Comparison of ENCODE assay signal across 1 cellular context in the genomic region with DNA sequence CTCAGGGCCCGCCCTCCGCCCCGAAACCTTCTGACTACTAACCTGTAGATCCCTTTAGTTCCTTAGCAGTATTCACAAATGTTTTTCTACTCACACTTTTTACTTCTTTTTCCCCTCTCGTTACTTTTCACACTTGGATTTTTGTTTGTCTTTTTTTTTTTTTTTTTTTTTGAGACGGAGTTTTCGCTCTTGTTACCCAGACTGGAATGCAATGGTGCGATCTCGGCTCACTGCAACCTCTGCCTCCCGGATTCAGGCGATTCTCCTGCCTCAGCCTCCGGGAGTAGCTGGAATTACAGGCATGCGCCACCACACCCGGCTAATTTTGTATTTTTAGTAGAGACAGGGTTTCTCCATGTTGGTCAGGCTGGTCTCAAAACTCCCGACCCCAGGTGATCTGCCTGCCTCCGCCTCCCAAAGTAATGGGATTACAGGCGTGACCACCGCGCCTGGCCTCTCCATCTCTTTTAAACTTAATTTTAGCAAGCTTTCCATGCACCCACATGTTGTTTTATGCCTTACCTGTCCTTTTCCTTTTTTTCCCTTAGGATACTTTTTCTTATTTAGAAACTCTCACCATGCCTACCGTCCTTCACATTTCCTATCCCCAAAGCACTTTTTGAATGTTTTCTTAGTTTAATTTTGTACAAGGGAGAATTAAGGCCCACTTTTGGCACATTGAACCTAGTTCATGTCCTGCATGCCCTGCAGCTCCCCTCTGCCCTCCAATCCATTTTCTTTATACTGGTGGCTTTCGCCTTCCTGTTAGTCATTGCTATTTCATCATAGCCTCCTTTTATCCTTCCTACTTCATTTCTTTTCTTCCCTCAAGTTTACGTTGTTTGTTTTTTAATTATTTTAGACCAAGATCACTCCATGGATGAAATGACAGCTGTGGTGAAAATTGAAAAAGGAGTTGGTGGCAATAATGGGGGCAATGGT.
A peak's percentile ranks its signal among the peaks of the same experiment; 100 is the strongest.
TF ChIP-seq lines count a peak whose summit lies in the region.

No MANE protein-coding gene starts in this region.

TF ChIP-seq in K562, 482 proteins besides CTCF, POLR2A, EP300 and RAD21 (continues in another document):
- TF ChIP-seq, protein P1, sequence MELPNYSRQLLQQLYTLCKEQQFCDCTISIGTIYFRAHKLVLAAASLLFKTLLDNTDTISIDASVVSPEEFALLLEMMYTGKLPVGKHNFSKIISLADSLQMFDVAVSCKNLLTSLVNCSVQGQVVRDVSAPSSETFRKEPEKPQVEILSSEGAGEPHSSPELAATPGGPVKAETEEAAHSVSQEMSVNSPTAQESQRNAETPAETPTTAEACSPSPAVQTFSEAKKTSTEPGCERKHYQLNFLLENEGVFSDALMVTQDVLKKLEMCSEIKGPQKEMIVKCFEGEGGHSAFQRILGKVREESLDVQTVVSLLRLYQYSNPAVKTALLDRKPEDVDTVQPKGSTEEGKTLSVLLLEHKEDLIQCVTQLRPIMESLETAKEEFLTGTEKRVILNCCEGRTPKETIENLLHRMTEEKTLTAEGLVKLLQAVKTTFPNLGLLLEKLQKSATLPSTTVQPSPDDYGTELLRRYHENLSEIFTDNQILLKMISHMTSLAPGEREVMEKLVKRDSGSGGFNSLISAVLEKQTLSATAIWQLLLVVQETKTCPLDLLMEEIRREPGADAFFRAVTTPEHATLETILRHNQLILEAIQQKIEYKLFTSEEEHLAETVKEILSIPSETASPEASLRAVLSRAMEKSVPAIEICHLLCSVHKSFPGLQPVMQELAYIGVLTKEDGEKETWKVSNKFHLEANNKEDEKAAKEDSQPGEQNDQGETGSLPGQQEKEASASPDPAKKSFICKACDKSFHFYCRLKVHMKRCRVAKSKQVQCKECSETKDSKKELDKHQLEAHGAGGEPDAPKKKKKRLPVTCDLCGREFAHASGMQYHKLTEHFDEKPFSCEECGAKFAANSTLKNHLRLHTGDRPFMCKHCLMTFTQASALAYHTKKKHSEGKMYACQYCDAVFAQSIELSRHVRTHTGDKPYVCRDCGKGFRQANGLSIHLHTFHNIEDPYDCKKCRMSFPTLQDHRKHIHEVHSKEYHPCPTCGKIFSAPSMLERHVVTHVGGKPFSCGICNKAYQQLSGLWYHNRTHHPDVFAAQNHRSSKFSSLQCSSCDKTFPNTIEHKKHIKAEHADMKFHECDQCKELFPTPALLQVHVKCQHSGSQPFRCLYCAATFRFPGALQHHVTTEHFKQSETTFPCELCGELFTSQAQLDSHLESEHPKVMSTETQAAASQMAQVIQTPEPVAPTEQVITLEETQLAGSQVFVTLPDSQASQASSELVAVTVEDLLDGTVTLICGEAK (IDR thresholded peaks at IDR 0.05) = peak; percentile 48; the same call in 1 of the 2 replicates
- TF ChIP-seq, protein P1 (CRISPR knock-in tag; IDR thresholded peaks at IDR 0.05) = no peak
- TF ChIP-seq ZC3H4 (CRISPR knock-in tag; IDR thresholded peaks at IDR 0.05; ENCODE audit: borderline replicate concordance) = no peak
- 0 out of 2 replicates have a peak, but pooled peaks have one; percentile 35 for TF ChIP-seq NFRKB (IDR thresholded peaks at IDR 0.05; ENCODE audit: low read depth)
- no peak for TF ChIP-seq FOXA1 (IDR thresholded peaks at IDR 0.05; ENCODE audit: borderline replicate concordance)
- TF ChIP-seq, protein P2, sequence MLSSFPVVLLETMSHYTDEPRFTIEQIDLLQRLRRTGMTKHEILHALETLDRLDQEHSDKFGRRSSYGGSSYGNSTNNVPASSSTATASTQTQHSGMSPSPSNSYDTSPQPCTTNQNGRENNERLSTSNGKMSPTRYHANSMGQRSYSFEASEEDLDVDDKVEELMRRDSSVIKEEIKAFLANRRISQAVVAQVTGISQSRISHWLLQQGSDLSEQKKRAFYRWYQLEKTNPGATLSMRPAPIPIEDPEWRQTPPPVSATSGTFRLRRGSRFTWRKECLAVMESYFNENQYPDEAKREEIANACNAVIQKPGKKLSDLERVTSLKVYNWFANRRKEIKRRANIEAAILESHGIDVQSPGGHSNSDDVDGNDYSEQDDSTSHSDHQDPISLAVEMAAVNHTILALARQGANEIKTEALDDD (IDR thresholded peaks at IDR 0.05) = 0 out of 2 replicates have a peak, but pooled peaks have one; percentile 19
- TF ChIP-seq, protein P3, sequence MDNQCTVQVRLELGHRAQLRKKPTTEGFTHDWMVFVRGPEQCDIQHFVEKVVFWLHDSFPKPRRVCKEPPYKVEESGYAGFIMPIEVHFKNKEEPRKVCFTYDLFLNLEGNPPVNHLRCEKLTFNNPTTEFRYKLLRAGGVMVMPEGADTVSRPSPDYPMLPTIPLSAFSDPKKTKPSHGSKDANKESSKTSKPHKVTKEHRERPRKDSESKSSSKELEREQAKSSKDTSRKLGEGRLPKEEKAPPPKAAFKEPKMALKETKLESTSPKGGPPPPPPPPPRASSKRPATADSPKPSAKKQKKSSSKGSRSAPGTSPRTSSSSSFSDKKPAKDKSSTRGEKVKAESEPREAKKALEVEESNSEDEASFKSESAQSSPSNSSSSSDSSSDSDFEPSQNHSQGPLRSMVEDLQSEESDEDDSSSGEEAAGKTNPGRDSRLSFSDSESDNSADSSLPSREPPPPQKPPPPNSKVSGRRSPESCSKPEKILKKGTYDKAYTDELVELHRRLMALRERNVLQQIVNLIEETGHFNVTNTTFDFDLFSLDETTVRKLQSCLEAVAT (IDR thresholded peaks at IDR 0.05) = peak; percentile 46 to 78; a peak in 1 of 4 replicates
- 0 out of 4 replicates have a peak, but pooled peaks of 1 of the 2 experiments have one; percentile 8 for TF ChIP-seq TRIM24 (IDR thresholded peaks at IDR 0.05)
- TF ChIP-seq, protein P4, sequence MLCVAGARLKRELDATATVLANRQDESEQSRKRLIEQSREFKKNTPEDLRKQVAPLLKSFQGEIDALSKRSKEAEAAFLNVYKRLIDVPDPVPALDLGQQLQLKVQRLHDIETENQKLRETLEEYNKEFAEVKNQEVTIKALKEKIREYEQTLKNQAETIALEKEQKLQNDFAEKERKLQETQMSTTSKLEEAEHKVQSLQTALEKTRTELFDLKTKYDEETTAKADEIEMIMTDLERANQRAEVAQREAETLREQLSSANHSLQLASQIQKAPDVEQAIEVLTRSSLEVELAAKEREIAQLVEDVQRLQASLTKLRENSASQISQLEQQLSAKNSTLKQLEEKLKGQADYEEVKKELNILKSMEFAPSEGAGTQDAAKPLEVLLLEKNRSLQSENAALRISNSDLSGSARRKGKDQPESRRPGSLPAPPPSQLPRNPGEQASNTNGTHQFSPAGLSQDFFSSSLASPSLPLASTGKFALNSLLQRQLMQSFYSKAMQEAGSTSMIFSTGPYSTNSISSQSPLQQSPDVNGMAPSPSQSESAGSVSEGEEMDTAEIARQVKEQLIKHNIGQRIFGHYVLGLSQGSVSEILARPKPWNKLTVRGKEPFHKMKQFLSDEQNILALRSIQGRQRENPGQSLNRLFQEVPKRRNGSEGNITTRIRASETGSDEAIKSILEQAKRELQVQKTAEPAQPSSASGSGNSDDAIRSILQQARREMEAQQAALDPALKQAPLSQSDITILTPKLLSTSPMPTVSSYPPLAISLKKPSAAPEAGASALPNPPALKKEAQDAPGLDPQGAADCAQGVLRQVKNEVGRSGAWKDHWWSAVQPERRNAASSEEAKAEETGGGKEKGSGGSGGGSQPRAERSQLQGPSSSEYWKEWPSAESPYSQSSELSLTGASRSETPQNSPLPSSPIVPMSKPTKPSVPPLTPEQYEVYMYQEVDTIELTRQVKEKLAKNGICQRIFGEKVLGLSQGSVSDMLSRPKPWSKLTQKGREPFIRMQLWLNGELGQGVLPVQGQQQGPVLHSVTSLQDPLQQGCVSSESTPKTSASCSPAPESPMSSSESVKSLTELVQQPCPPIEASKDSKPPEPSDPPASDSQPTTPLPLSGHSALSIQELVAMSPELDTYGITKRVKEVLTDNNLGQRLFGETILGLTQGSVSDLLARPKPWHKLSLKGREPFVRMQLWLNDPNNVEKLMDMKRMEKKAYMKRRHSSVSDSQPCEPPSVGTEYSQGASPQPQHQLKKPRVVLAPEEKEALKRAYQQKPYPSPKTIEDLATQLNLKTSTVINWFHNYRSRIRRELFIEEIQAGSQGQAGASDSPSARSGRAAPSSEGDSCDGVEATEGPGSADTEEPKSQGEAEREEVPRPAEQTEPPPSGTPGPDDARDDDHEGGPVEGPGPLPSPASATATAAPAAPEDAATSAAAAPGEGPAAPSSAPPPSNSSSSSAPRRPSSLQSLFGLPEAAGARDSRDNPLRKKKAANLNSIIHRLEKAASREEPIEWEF (CRISPR knock-in tag; IDR thresholded peaks at IDR 0.05) = no peak
- peak; percentile 7; the same call in 1 of the 2 replicates for TF ChIP-seq ZNF589 (CRISPR knock-in tag; IDR thresholded peaks at IDR 0.05; ENCODE audit: low read depth)
- 0 out of 2 replicates have a peak, but pooled peaks have one; percentile 28 for TF ChIP-seq MTA1 (IDR thresholded peaks at IDR 0.05; ENCODE audit: borderline replicate concordance)
- TF ChIP-seq, protein P5, sequence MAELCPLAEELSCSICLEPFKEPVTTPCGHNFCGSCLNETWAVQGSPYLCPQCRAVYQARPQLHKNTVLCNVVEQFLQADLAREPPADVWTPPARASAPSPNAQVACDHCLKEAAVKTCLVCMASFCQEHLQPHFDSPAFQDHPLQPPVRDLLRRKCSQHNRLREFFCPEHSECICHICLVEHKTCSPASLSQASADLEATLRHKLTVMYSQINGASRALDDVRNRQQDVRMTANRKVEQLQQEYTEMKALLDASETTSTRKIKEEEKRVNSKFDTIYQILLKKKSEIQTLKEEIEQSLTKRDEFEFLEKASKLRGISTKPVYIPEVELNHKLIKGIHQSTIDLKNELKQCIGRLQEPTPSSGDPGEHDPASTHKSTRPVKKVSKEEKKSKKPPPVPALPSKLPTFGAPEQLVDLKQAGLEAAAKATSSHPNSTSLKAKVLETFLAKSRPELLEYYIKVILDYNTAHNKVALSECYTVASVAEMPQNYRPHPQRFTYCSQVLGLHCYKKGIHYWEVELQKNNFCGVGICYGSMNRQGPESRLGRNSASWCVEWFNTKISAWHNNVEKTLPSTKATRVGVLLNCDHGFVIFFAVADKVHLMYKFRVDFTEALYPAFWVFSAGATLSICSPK (IDR thresholded peaks at IDR 0.05; ENCODE audit: borderline replicate concordance) = peak; percentile 82; the same call in 1 of the 2 replicates
- TF ChIP-seq, protein P6, sequence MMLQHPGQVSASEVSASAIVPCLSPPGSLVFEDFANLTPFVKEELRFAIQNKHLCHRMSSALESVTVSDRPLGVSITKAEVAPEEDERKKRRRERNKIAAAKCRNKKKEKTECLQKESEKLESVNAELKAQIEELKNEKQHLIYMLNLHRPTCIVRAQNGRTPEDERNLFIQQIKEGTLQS (IDR thresholded peaks at IDR 0.05) = peak; percentile 70
- TF ChIP-seq, protein P6 (CRISPR knock-in tag; conservative IDR thresholded peaks at IDR 0.05) = no peak
- TF ChIP-seq ZNF263 (CRISPR knock-in tag; IDR thresholded peaks at IDR 0.05; ENCODE audit: borderline replicate concordance) = peak; percentile 28; the same call in 1 of the 2 replicates
- 0 out of 2 replicates have a peak, but pooled peaks have one; percentile 19 for TF ChIP-seq MIER1 (IDR thresholded peaks at IDR 0.05; ENCODE audit: low read depth)
- TF ChIP-seq, protein P7, sequence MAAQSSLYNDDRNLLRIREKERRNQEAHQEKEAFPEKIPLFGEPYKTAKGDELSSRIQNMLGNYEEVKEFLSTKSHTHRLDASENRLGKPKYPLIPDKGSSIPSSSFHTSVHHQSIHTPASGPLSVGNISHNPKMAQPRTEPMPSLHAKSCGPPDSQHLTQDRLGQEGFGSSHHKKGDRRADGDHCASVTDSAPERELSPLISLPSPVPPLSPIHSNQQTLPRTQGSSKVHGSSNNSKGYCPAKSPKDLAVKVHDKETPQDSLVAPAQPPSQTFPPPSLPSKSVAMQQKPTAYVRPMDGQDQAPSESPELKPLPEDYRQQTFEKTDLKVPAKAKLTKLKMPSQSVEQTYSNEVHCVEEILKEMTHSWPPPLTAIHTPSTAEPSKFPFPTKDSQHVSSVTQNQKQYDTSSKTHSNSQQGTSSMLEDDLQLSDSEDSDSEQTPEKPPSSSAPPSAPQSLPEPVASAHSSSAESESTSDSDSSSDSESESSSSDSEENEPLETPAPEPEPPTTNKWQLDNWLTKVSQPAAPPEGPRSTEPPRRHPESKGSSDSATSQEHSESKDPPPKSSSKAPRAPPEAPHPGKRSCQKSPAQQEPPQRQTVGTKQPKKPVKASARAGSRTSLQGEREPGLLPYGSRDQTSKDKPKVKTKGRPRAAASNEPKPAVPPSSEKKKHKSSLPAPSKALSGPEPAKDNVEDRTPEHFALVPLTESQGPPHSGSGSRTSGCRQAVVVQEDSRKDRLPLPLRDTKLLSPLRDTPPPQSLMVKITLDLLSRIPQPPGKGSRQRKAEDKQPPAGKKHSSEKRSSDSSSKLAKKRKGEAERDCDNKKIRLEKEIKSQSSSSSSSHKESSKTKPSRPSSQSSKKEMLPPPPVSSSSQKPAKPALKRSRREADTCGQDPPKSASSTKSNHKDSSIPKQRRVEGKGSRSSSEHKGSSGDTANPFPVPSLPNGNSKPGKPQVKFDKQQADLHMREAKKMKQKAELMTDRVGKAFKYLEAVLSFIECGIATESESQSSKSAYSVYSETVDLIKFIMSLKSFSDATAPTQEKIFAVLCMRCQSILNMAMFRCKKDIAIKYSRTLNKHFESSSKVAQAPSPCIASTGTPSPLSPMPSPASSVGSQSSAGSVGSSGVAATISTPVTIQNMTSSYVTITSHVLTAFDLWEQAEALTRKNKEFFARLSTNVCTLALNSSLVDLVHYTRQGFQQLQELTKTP (IDR thresholded peaks at IDR 0.05; ENCODE audit: low read depth in 1 of 2, partially characterized antibody in 2 of 2) = peak in 1 of 2 experiments; percentile 57
- TF ChIP-seq SMARCE1 (IDR thresholded peaks at IDR 0.05) = 0 out of 2 replicates have a peak, but pooled peaks have one; percentile 29
